ENCODE assay signal across 1 cellular context in the genomic region with DNA sequence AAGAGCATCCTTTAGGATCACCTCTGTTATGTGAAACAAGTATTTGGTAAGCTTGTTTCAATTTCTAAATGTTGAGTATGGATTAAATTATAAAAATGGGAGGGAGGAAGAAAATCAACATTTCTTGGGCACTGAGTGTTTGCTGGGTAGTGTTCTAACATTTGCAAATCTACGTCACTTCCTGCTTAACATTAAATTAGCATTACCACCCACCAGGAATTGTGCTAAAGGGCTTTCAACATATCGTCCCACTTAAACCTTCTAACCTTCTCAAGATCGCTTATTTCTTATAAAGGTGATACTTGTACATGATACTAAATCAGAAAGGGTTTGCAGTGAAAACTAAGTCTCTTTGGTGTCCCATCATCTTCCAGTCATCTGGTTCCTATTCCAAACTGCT.
TF ChIP-seq lines count a peak whose summit lies in the region.

No MANE protein-coding gene starts in this region.

TF ChIP-seq in GM23338, 12 proteins besides CTCF, POLR2A, EP300 and RAD21:
- TF ChIP-seq, protein P1, sequence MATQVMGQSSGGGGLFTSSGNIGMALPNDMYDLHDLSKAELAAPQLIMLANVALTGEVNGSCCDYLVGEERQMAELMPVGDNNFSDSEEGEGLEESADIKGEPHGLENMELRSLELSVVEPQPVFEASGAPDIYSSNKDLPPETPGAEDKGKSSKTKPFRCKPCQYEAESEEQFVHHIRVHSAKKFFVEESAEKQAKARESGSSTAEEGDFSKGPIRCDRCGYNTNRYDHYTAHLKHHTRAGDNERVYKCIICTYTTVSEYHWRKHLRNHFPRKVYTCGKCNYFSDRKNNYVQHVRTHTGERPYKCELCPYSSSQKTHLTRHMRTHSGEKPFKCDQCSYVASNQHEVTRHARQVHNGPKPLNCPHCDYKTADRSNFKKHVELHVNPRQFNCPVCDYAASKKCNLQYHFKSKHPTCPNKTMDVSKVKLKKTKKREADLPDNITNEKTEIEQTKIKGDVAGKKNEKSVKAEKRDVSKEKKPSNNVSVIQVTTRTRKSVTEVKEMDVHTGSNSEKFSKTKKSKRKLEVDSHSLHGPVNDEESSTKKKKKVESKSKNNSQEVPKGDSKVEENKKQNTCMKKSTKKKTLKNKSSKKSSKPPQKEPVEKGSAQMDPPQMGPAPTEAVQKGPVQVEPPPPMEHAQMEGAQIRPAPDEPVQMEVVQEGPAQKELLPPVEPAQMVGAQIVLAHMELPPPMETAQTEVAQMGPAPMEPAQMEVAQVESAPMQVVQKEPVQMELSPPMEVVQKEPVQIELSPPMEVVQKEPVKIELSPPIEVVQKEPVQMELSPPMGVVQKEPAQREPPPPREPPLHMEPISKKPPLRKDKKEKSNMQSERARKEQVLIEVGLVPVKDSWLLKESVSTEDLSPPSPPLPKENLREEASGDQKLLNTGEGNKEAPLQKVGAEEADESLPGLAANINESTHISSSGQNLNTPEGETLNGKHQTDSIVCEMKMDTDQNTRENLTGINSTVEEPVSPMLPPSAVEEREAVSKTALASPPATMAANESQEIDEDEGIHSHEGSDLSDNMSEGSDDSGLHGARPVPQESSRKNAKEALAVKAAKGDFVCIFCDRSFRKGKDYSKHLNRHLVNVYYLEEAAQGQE (IDR thresholded peaks at IDR 0.05; ENCODE audit: unreplicated experiment): no peak
- TF ChIP-seq ZNF331 (CRISPR knock-in tag; IDR thresholded peaks at IDR 0.05; ENCODE audit: low read depth) (no peak), ZNF114 (CRISPR knock-in tag; IDR thresholded peaks at IDR 0.05) (no peak), CREB1 (CRISPR knock-in tag; IDR thresholded peaks at IDR 0.05; ENCODE audit: low read depth) (no peak), EZH2phosphoT487 (IDR thresholded peaks at IDR 0.05; ENCODE audit: unreplicated experiment) (no peak)
